In the genomic region with DNA sequence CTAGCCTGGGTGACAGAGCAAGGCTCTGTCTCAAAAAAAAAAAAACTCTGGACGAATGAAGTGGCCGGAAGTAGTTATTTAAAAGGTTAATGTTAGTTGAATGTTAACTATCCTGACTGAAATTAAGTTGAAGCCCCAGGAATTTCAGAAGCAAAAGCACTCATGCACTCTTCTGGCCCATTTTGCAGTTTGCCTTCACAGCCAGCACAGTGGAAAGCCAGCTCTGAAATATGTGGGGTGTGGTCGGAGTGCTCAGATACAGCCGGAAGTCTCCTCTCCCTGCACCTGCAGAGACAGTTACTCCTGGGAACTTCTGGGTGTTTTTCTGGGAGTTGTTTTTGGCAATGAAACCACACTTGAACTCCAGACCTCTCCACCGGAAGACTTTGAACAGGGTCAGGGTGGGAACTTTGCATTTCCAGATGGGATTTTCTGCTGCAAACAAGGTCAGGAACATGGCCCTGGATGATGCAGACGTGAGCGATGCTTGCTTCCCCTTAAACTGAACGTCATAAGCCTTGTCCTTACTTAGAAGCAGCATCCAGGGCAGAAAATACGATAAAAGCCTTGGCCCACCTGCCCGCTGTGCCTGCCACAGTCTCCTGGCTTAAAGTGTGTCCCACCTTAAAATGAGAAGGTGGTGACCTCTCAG, we compare ENCODE assay signal across 2 cellular contexts.
TF ChIP-seq lines count a peak whose summit lies in the region.

No MANE protein-coding gene starts in this region.

TF ChIP-seq in GM23338, 12 proteins besides CTCF, POLR2A, EP300 and RAD21 (continues in another document):
- TF ChIP-seq POLR2AphosphoS5 (IDR thresholded peaks at IDR 0.05; ENCODE audit: low read depth) (no peak), ZNF331 (CRISPR knock-in tag; IDR thresholded peaks at IDR 0.05; ENCODE audit: low read depth) (no peak), NANOG (IDR thresholded peaks at IDR 0.05; ENCODE audit: borderline replicate concordance) (no peak), EZH2phosphoT487 (IDR thresholded peaks at IDR 0.05; ENCODE audit: unreplicated experiment) (no peak), ZNF114 (CRISPR knock-in tag; IDR thresholded peaks at IDR 0.05) (no peak), JUNB (IDR thresholded peaks at IDR 0.05; ENCODE audit: unreplicated experiment) (no peak), STAT1 (IDR thresholded peaks at IDR 0.05; ENCODE audit: unreplicated experiment) (no peak), CREB1 (CRISPR knock-in tag; IDR thresholded peaks at IDR 0.05; ENCODE audit: low read depth) (no peak), REST (IDR thresholded peaks at IDR 0.05; ENCODE audit: unreplicated experiment) (no peak)
- TF ChIP-seq, protein P1, sequence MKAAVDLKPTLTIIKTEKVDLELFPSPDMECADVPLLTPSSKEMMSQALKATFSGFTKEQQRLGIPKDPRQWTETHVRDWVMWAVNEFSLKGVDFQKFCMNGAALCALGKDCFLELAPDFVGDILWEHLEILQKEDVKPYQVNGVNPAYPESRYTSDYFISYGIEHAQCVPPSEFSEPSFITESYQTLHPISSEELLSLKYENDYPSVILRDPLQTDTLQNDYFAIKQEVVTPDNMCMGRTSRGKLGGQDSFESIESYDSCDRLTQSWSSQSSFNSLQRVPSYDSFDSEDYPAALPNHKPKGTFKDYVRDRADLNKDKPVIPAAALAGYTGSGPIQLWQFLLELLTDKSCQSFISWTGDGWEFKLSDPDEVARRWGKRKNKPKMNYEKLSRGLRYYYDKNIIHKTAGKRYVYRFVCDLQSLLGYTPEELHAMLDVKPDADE (IDR thresholded peaks at IDR 0.05) = no peak

TF ChIP-seq in WTC11, 78 proteins besides CTCF, POLR2A, EP300 and RAD21:
- TF ChIP-seq TEAD1 (CRISPR knock-in tag; IDR thresholded peaks at IDR 0.05) (no peak), ZNF423 (CRISPR knock-in tag; IDR thresholded peaks at IDR 0.05) (no peak), ZNF416 (CRISPR knock-in tag; IDR thresholded peaks at IDR 0.05) (no peak), HMGA2 (CRISPR knock-in tag; IDR thresholded peaks at IDR 0.05) (no peak), FOXK1 (CRISPR knock-in tag; IDR thresholded peaks at IDR 0.05) (no peak), RORB (CRISPR knock-in tag; IDR thresholded peaks at IDR 0.05) (no peak), ZNF121 (CRISPR knock-in tag; IDR thresholded peaks at IDR 0.05) (no peak), ATF3 (CRISPR knock-in tag; conservative IDR thresholded peaks at IDR 0.05) (no peak), ZNF317 (CRISPR knock-in tag; IDR thresholded peaks at IDR 0.05; ENCODE audit: borderline replicate concordance, low read depth) (no peak), ZNF138 (CRISPR knock-in tag; conservative IDR thresholded peaks at IDR 0.05) (no peak)
- TF ChIP-seq, protein P2, sequence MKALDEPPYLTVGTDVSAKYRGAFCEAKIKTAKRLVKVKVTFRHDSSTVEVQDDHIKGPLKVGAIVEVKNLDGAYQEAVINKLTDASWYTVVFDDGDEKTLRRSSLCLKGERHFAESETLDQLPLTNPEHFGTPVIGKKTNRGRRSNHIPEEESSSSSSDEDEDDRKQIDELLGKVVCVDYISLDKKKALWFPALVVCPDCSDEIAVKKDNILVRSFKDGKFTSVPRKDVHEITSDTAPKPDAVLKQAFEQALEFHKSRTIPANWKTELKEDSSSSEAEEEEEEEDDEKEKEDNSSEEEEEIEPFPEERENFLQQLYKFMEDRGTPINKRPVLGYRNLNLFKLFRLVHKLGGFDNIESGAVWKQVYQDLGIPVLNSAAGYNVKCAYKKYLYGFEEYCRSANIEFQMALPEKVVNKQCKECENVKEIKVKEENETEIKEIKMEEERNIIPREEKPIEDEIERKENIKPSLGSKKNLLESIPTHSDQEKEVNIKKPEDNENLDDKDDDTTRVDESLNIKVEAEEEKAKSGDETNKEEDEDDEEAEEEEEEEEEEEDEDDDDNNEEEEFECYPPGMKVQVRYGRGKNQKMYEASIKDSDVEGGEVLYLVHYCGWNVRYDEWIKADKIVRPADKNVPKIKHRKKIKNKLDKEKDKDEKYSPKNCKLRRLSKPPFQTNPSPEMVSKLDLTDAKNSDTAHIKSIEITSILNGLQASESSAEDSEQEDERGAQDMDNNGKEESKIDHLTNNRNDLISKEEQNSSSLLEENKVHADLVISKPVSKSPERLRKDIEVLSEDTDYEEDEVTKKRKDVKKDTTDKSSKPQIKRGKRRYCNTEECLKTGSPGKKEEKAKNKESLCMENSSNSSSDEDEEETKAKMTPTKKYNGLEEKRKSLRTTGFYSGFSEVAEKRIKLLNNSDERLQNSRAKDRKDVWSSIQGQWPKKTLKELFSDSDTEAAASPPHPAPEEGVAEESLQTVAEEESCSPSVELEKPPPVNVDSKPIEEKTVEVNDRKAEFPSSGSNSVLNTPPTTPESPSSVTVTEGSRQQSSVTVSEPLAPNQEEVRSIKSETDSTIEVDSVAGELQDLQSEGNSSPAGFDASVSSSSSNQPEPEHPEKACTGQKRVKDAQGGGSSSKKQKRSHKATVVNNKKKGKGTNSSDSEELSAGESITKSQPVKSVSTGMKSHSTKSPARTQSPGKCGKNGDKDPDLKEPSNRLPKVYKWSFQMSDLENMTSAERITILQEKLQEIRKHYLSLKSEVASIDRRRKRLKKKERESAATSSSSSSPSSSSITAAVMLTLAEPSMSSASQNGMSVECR (CRISPR knock-in tag; IDR thresholded peaks at IDR 0.05; ENCODE audit: borderline replicate concordance) = no peak
- TF ChIP-seq, protein P3, sequence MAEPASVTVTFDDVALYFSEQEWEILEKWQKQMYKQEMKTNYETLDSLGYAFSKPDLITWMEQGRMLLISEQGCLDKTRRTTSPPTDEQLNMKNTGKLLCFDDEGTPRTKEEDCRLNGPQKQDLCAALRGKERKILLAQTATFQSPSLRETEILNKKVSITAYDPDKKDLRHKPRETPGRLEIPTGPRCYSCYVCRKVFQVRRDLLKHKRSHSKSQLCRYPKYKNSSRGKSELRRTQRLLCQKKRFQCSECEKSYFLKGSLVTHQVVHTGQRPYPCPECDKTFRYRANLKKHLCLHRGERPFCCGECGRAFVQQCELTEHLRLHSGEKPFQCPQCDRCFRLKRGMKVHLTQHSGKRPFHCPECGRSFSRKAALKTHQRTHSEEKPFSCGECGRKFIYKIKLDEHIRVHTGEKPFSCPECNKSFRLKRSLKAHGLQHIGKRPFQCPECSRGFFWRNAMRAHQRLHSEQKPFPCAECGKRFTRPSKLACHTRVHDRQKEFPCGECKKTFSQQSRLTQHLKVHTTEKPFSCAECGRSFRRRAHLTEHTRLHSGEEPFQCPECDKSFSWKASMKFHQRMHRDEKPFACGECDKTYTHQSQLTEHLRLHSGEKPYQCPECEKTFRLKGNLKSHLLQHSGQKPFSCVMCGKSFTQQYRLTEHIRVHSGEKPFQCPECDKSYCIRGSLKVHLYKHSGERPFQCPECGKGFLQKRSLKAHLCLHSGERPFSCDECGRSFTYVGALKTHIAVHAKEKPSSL (CRISPR knock-in tag; conservative IDR thresholded peaks at IDR 0.05) = no peak
